ENCODE assay signal across 22 cellular contexts in the genomic region with DNA sequence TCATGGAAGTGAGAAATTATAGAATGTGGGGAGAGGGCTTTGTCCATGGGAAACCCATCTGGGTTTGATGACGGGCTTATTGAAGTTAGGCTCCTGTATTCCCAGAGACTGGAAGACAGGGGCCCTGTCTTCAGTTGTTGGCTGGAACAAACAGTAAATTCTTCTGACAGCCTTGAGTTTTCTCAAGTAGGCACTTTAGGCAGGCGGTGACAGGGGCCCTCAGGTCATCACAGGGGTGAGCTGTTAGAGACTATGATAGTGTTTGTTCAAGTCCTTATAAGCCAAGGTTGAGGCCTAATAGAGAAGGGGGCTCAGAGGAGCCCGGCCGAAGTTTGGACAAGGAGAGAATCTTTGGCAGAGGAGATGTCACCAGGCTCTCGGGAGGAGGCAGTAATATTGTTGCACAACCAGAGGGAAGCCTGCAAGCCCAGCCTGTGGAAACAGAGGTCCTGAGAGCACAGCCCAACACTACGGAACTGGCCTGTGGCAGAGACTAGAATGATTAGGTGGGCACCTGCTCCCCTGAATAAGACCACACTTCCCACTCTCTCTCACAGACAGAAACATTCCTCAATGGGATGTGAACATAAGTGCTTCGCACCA. TPM values are rescaled to one million over a fixed set of nuclear protein-coding genes. Genes with fewer than 3 reads are reported as not detected.
"Had no signal": no experiment of that assay in that cellular context is flagged by ENCODE, and none has a peak within 500 bp of the region (broad histone marks: within the 10 kb centered on the region; RNA-seq: fewer than 3 reads in every experiment).

No MANE protein-coding gene starts in this region.

- H3K4me1 Mint-ChIP-seq: stimulated activated naive B cell treated with anti-CD40 and anti-IgM and Interleukin-4, amounts not matched to agents 10 μg/mL and 1 μg/mL and 100 μg/mL, for 72 hours had no signal

- H3K9me3 ChIP-seq: ascending aorta, pancreas, tibial artery had no signal

- ATAC-seq: activated naive CD8-positive, alpha-beta T cell treated with anti-CD3 and anti-CD28 coated beads, Interleukin-2, amount 50 U/mL, for 24 hours; esophagus mucosa; pancreas; stimulated activated naive B cell treated with anti-CD40 and anti-IgM and Interleukin-4, amounts not matched to agents 10 μg/mL and 1 μg/mL and 100 μg/mL, for 72 hours had no signal

- DNase-seq: activated CD4-positive, alpha-beta T cell treated with anti-CD3 and anti-CD28 coated beads, Interleukin-2, amount 50 U/mL, for 4 hours; activated naive CD4-positive, alpha-beta T cell treated with anti-CD3 and anti-CD28 coated beads for 36 hours; activated naive CD8-positive, alpha-beta T cell treated with anti-CD3 and anti-CD28 coated beads, Interleukin-2, amount 50 U/mL, for 24 hours; activated T-cell treated with anti-CD3 and anti-CD28 coated beads, Interleukin-2, amount 50 U/mL, for 1 hour; hippocampal formation; pancreas; retina; stimulated activated CD4-positive, alpha-beta T cell treated with anti-CD3 and anti-CD28 coated beads, Interleukin-15, amount 100 ng/mL, for 24 hours; stimulated activated CD4-positive, alpha-beta T cell treated with anti-CD3 and anti-CD28 coated beads, Interleukin-4, amount 100 ng/mL, for 1 hour; stimulated activated naive B cell treated with anti-CD40 and anti-IgM and Interleukin-4, amounts not matched to agents 10 μg/mL and 1 μg/mL and 100 μg/mL, for 72 hours; SW 1271; tibial artery had no signal

- H3K27ac ChIP-seq: pancreas, skin epidermis, tibial artery had no signal

- H3K4me1 ChIP-seq: pancreas had no signal

- H3K4me3 Mint-ChIP-seq: activated naive CD4-positive, alpha-beta T cell treated with anti-CD3 and anti-CD28 coated beads for 36 hours; activated naive CD8-positive, alpha-beta T cell treated with anti-CD3 and anti-CD28 coated beads, Interleukin-2, amount 50 U/mL, for 24 hours; stimulated activated naive B cell treated with anti-CD40 and anti-IgM and Interleukin-4, amounts not matched to agents 10 μg/mL and 1 μg/mL and 100 μg/mL, for 72 hours; T-helper 2 cell treated with Interferon-gamma antibody and Interleukin-4, amounts not matched to agents 5 μg/mL and 100 μg/mL, for 36 hours had no signal

- H3K9me3 Mint-ChIP-seq: activated naive CD4-positive, alpha-beta T cell treated with anti-CD3 and anti-CD28 coated beads for 36 hours; activated naive CD8-positive, alpha-beta T cell treated with anti-CD3 and anti-CD28 coated beads, Interleukin-2, amount 50 U/mL, for 24 hours; activated T-helper 2 cell treated with anti-CD3 and anti-CD28 coated beads, Interferon-gamma antibody, Interleukin-2, Interleukin-4, amounts not matched to agents 10 μg/mL and 5 μg/mL and 100 μg/mL, durations not matched to agents 14 hours and 24 hours and 36 hours; stimulated activated naive B cell treated with anti-CD40 and anti-IgM and Interleukin-4, amounts not matched to agents 10 μg/mL and 1 μg/mL and 100 μg/mL, for 72 hours; T-helper 2 cell treated with Interferon-gamma antibody and Interleukin-4, amounts not matched to agents 5 μg/mL and 100 μg/mL, for 36 hours had no signal

- FAIRE-seq: bronchial epithelial cell, pancreas had no signal

- H3K27ac Mint-ChIP-seq: activated naive CD4-positive, alpha-beta T cell treated with anti-CD3 and anti-CD28 coated beads for 36 hours; activated naive CD8-positive, alpha-beta T cell treated with anti-CD3 and anti-CD28 coated beads, Interleukin-2, amount 50 U/mL, for 24 hours; activated T-helper 2 cell treated with anti-CD3 and anti-CD28 coated beads, Interferon-gamma antibody, Interleukin-2, Interleukin-4, amounts not matched to agents 10 μg/mL and 5 μg/mL and 100 μg/mL, durations not matched to agents 14 hours and 24 hours and 36 hours; stimulated activated naive B cell treated with anti-CD40 and anti-IgM and Interleukin-4, amounts not matched to agents 10 μg/mL and 1 μg/mL and 100 μg/mL, for 72 hours; T-helper 2 cell treated with Interferon-gamma antibody and Interleukin-4, amounts not matched to agents 5 μg/mL and 100 μg/mL, for 36 hours had no signal

- H3K4me3 ChIP-seq: ascending aorta, pancreas, skin epidermis, tibial artery had no signal

- H3K36me3 Mint-ChIP-seq: stimulated activated naive B cell treated with anti-CD40 and anti-IgM and Interleukin-4, amounts not matched to agents 10 μg/mL and 1 μg/mL and 100 μg/mL, for 72 hours had no signal

- H3K36me3 ChIP-seq: ascending aorta, pancreas, tibial artery had no signal

- H3K27me3 ChIP-seq: ascending aorta, pancreas had no signal

RNA-seq across cellular contexts. Expression of gene TMEM121B, which starts 56.6 kb away (rescaled TPM):
- total RNA-seq: bronchial epithelial cell had no signal

RNA-seq across cellular contexts. Expression of gene GAB4, which starts 56.6 kb away (rescaled TPM):
- total RNA-seq: activated naive CD4-positive, alpha-beta T cell treated with anti-CD3 and anti-CD28 coated beads for 36 hours; ascending aorta; bronchial epithelial cell; esophagus mucosa; glomerular endothelial cell; kidney epithelial cell; lung microvascular endothelial cell; pancreas; subcutaneous adipose tissue had no signal
- polyA plus RNA-seq: pancreas had no signal
